In genomic region chr2:9703701-9704221, GRCh38 we compare ENCODE assay signal across 7 cellular contexts.
A peak's percentile ranks its signal among the peaks of the same experiment; 100 is the strongest.
DNase-seq lines count a peak whose midpoint lies in the region; FAIRE-seq and TF ChIP-seq lines count a peak whose summit lies in the region.

No MANE protein-coding gene starts in this region.

- intact Hi-C loops in endothelial cell of umbilical vein (cut with micrococcal nuclease), result loop anchor here (2.0 kb wide), 1 partner anchor 29 kb away; no protein-coding TSS in a partner anchor

- no peaks in the 10 kb centered on the region for H3K36me3 Mint-ChIP-seq in H9 (ENCODE audit: insufficient read depth in 1 of 3, low read depth in 3 of 3)

- H3K9ac ChIP-seq in H9 (ENCODE audit: extremely low read depth, insufficient read length, low read length) (no peak overlapping the region), endothelial cell of umbilical vein (replicated peaks; ENCODE audit: extremely low read depth, insufficient read depth, low read length) (no peak overlapping the region)

- H3K79me2 ChIP-seq in H9 (ENCODE audit: insufficient read depth, low read length), result no peaks in the 10 kb centered on the region
- no peaks in the 10 kb centered on the region for H3K79me2 ChIP-seq in endothelial cell of umbilical vein (ENCODE audit: control insufficient read depth, insufficient read depth, low read length)

- no peak overlapping the region for H4K8ac ChIP-seq in H9 (replicated peaks; ENCODE audit: insufficient read length, low read depth, low read length)

- no peaks in the 10 kb centered on the region for H3K9me3 Mint-ChIP-seq in H9

- no peak for TF ChIP-seq POLR2A in endothelial cell of umbilical vein (IDR thresholded peaks at IDR 0.05; ENCODE audit: low read depth, low read length)

- H3K4me3 Mint-ChIP-seq in H9, result no peak overlapping the region

- peaks cover 2% of the 10 kb centered on the region for H3K23me2 ChIP-seq in H9 (ENCODE audit: insufficient read length, low read depth, low read length, poor library complexity, severe bottlenecking)

- H4K91ac ChIP-seq in H9 (ENCODE audit: insufficient read length, low read depth, low read length), result no peak overlapping the region

- no peak overlapping the region for H3K18ac ChIP-seq in H9 (ENCODE audit: insufficient read length, low read depth, low read length)

- no peak overlapping the region; the same call in 1 of the 2 replicates for H3K4ac ChIP-seq in H9 (ENCODE audit: low read depth, low read length)

- H3K27me3 Mint-ChIP-seq in H9 (ENCODE audit: low read depth), result no peaks in the 10 kb centered on the region; the same call in 1 of the 2 replicates

- no peaks in the 10 kb centered on the region for H3K9me1 ChIP-seq in endothelial cell of umbilical vein (replicated peaks; ENCODE audit: control insufficient read depth, extremely low read depth, insufficient read depth, low read length)

- TF ChIP-seq CTCF in H9 (conservative IDR thresholded peaks at IDR 0.05) (no peak), endothelial cell of umbilical vein (IDR thresholded peaks at IDR 0.05; ENCODE audit: extremely low read depth in 1 of 2, insufficient read depth in 1 of 2, low read depth in 1 of 2, low read length in 2 of 2) (no peak)

- CTCF ChIA-PET in endothelial cell of umbilical vein (lab: Charles Lee), result interaction anchor here (1.0 to 1.8 kb wide), 4 partner anchors 9 to 67 kb away, joined by 3 to 7 read pairs (median 4); no protein-coding TSS in a partner anchor

- H3K4me2 ChIP-seq in H9 (ENCODE audit: insufficient read depth, insufficient read length, low read length) (no peak overlapping the region), endothelial cell of umbilical vein (ENCODE audit: insufficient read depth, low read length) (no peak overlapping the region)

- BruUV-seq in endothelial cell of umbilical vein (replicated peaks; lab: Mats Ljungman, UMichigan), result no TSS peak

- H3K4me1 Mint-ChIP-seq in H9, result peaks cover 12 to 20% of the 10 kb centered on the region in 2 experiments

- no peaks in the 10 kb centered on the region for H3K79me1 ChIP-seq in H9 (ENCODE audit: insufficient read depth, low read depth, low read length, poor library complexity, severe bottlenecking)

- H3K27ac Mint-ChIP-seq in H9, result no peak overlapping the region

- 0 out of 2 replicates have a peak overlapping the region, but pooled peaks have one; percentile 16 for H3K14ac ChIP-seq in H9 (ENCODE audit: insufficient read depth, low read length)

- H2BK15ac ChIP-seq in H9 (ENCODE audit: low read depth, low read length), result no peak overlapping the region

- H3K27me3 ChIP-seq in H9 (ENCODE audit: insufficient read depth, low read length), result no peaks in the 10 kb centered on the region
- peaks cover 0 to 3% of the 10 kb centered on the region in 2 experiments for H3K27me3 ChIP-seq in endothelial cell of umbilical vein (ENCODE audit: control insufficient read depth in 2 of 2, insufficient read depth in 2 of 2, low read length in 2 of 2)
- no peaks in the 10 kb centered on the region for H3K27me3 ChIP-seq in small intestine (ENCODE audit: control insufficient read depth in 2 of 2, insufficient read depth in 2 of 2, low read length in 2 of 2)

- FAIRE-seq in endothelial cell of umbilical vein (lab: Jason Lieb, UNC), result peak; percentile 43
- no peak for FAIRE-seq in small intestine (lab: Jason Lieb, UNC)

- H3K4me3 ChIP-seq in endothelial cell of umbilical vein (replicated peaks in 1 of 3; ENCODE audit: insufficient read depth in 1 of 3, low read depth in 1 of 3, low read length in 3 of 3), result no peak overlapping the region
- no peak overlapping the region for H3K4me3 ChIP-seq in small intestine (ENCODE audit: low read depth in 1 of 2, low read length in 2 of 2)

- no peak overlapping the region for H2AK5ac ChIP-seq in H9 (ENCODE audit: insufficient read length, low read length)

- no peak overlapping the region for H3T11ph ChIP-seq in H9 (ENCODE audit: low read length)

- no peak for DNase-seq in H9
- DNase-seq in RPMI7951 (ENCODE audit: low read depth), result peak; percentile 96
- DNase-seq in endothelial cell of umbilical vein (ENCODE audit: low read depth, low spot score), result peak; percentile 56
- peak; percentile 69 for DNase-seq in small intestine
- no peak for DNase-seq in amniotic stem cell (lab: John Stamatoyannopoulos, UW)
- no peak for DNase-seq in occipital lobe (lab: John Stamatoyannopoulos, UW)
- no peak for DNase-seq in COLO829 (ENCODE audit: low spot score)

- no peak overlapping the region for H2BK5ac ChIP-seq in H9 (ENCODE audit: insufficient read length, low read length)

- H3K27ac ChIP-seq in H9 (ENCODE audit: insufficient read length, low read depth, low read length), result no peak overlapping the region
- no peak overlapping the region for H3K27ac ChIP-seq in endothelial cell of umbilical vein (ENCODE audit: insufficient read depth, low read depth, low read length)
- H3K27ac ChIP-seq in small intestine (ENCODE audit: low read depth in 1 of 2, low read length in 1 of 2), result no peak overlapping the region

- H2BK12ac ChIP-seq in H9 (ENCODE audit: insufficient read length, low read depth, low read length), result no peak overlapping the region

- H2BK20ac ChIP-seq in H9 (ENCODE audit: low read depth, low read length, poor library complexity, severe bottlenecking), result no peak overlapping the region

- no peak overlapping the region for H3K23ac ChIP-seq in H9 (ENCODE audit: insufficient read length, low read depth, low read length)

- H4K20me1 ChIP-seq in H9 (ENCODE audit: control insufficient read depth, insufficient read depth, insufficient read length) (no peaks in the 10 kb centered on the region), endothelial cell of umbilical vein (replicated peaks; ENCODE audit: control insufficient read depth, extremely low read depth, insufficient read depth, low read length) (no peaks in the 10 kb centered on the region)

- H2AFZ ChIP-seq in H9 (ENCODE audit: low read length) (no peak overlapping the region), endothelial cell of umbilical vein (ENCODE audit: low read depth, low read length) (no peak overlapping the region)

- H4K5ac ChIP-seq in H9 (ENCODE audit: insufficient read length, low read depth, low read length), result no peak overlapping the region

- no peak overlapping the region for H2BK120ac ChIP-seq in H9 (ENCODE audit: low read depth, low read length, poor library complexity, severe bottlenecking)

- dilution Hi-C loops in endothelial cell of umbilical vein (cut with MboI; ENCODE audit: extremely low pct_ligation_motif_present, low sequenced_read_pairs), result no loop called here

- no peaks in the 10 kb centered on the region; the same call in 1 of the 2 replicates for H3K4me1 ChIP-seq in H9 (ENCODE audit: insufficient read depth, low read length)
- peaks cover 7% of the 10 kb centered on the region for H3K4me1 ChIP-seq in endothelial cell of umbilical vein (ENCODE audit: control insufficient read depth, extremely low read depth, insufficient read depth, low read length)
- H3K4me1 ChIP-seq in small intestine (ENCODE audit: control insufficient read depth in 2 of 2, insufficient read depth in 1 of 2, low read depth in 1 of 2, low read length in 1 of 2), result peaks cover 2 to 3% of the 10 kb centered on the region in 2 donors

- POLR2A ChIA-PET in endothelial cell of umbilical vein (lab: Charles Lee), result no interaction called here

- H3K36me3 ChIP-seq in endothelial cell of umbilical vein (ENCODE audit: control insufficient read depth in 2 of 2, extremely low read depth in 1 of 2, insufficient read depth in 2 of 2, low read length in 2 of 2), result no peaks in the 10 kb centered on the region
- H3K36me3 ChIP-seq in small intestine (ENCODE audit: control insufficient read depth in 2 of 2, insufficient read depth in 2 of 2, low read length in 2 of 2), result no peaks in the 10 kb centered on the region

- H3K9me3 ChIP-seq in H9 (ENCODE audit: control insufficient read depth, low read depth, low read length) (no peaks in the 10 kb centered on the region), endothelial cell of umbilical vein (replicated peaks; ENCODE audit: control insufficient read depth, insufficient read depth, low read length) (no peaks in the 10 kb centered on the region), small intestine (ENCODE audit: control insufficient read depth, low read depth) (no peaks in the 10 kb centered on the region)

- no peak overlapping the region for H3K56ac ChIP-seq in H9 (ENCODE audit: insufficient read length, low read depth, low read length)

- no CpG with 5 or more reads among the region's 3 CpGs for WGBS in H9 (ENCODE audit: extremely low coverage, insufficient read length, low lambda C conversion rate)
- WGBS in small intestine, 3 donors, result 49 to 56% (median 56%) methylated on average over 3 of the region's 3 CpGs

TF ChIP-seq in endothelial cell of umbilical vein, 7 proteins besides CTCF, POLR2A, EP300 and RAD21:
- peak; percentile 21 for TF ChIP-seq GATA2 (IDR thresholded peaks at IDR 0.05; ENCODE audit: insufficient read depth, insufficient read length, low read depth, low read length)
- peak; percentile 50 for TF ChIP-seq FOS (IDR thresholded peaks at IDR 0.05; ENCODE audit: borderline replicate concordance, insufficient read depth, low read length)
- TF ChIP-seq JUN (IDR thresholded peaks at IDR 0.05; ENCODE audit: borderline replicate concordance, insufficient read depth, insufficient read length, low read depth), result no peak

Comparison
In these comparisons a context has a peak if more than half of its experiments do, and no peak if none do; other contexts are left out.
1. DNase-seq: peak in RPMI7951 (single experiment), endothelial cell of umbilical vein (single experiment) and small intestine (single experiment); none in H9 (single experiment), amniotic stem cell (single experiment), occipital lobe (single experiment) and COLO829 (single experiment).